In genomic region chr12:81077329-81077685, GRCh38 we compare ENCODE assay signal across 10 cellular contexts. TPM values are rescaled to one million over a fixed set of nuclear protein-coding genes. Genes with fewer than 3 reads are reported as not detected.
A peak's percentile ranks its signal among the peaks of the same experiment; 100 is the strongest.
DNase-seq lines count a peak whose midpoint lies in the region; ATAC-seq and TF ChIP-seq lines count a peak whose summit lies in the region.
"Had no signal": no experiment of that assay in that cellular context is flagged by ENCODE, and none has a peak within 500 bp of the region (broad histone marks: within the 10 kb centered on the region; RNA-seq: fewer than 3 reads in every experiment).

No MANE protein-coding gene starts in this region.

- peak overlapping the region; percentile 24; the same call in 1 of the 2 replicates for H3K27ac ChIP-seq in HUES64 (ENCODE audit: low read depth, low read length)
- H3K27ac ChIP-seq in dorsolateral prefrontal cortex, result peak overlapping the region in 18 of 59 donors; percentile 42 to 86 (median 68)
- peak overlapping the region; percentile 40 for H3K27ac ChIP-seq in layer of hippocampus (ENCODE audit: low read depth, low read length)
- H3K27ac ChIP-seq in suprapubic skin, result peak overlapping the region; percentile 78

- CTCF ChIA-PET in activated CD4-positive, alpha-beta T cell treated with anti-CD3 and anti-CD28 coated beads, Interleukin-2, amount 10 ng/mL, durations not matched to agents 7 days and 5 days (lab: Charles Lee), result no interaction called here

- H3K4me1 Mint-ChIP-seq in activated CD4-positive, alpha-beta T cell treated with anti-CD3 and anti-CD28 coated beads, Interleukin-2, amount 10 ng/mL, durations not matched to agents 7 days and 5 days, result no peaks in the 10 kb centered on the region

- H3K36me3 ChIP-seq in HUES64 (ENCODE audit: insufficient read depth, low read length), result no peaks in the 10 kb centered on the region
- no peaks in the 10 kb centered on the region for H3K36me3 ChIP-seq in suprapubic skin

- no peak for ATAC-seq in GM19463 (IDR thresholded peaks at IDR 0.05; ENCODE audit: unreplicated experiment)
- ATAC-seq in HG03354 (IDR thresholded peaks at IDR 0.05; ENCODE audit: poor library complexity, severe bottlenecking, unreplicated experiment), result no peak
- ATAC-seq: GM12878 had no signal

- no peak overlapping the region for H3K27ac Mint-ChIP-seq in activated CD4-positive, alpha-beta T cell treated with anti-CD3 and anti-CD28 coated beads, Interleukin-2, amount 10 ng/mL, durations not matched to agents 7 days and 5 days

- TF ChIP-seq EP300 in suprapubic skin (IDR thresholded peaks at IDR 0.05), result no peak

- H3K9me3 ChIP-seq in HUES64 (ENCODE audit: insufficient read depth, low read depth, low read length), result no peaks in the 10 kb centered on the region
- no peaks in the 10 kb centered on the region for H3K9me3 ChIP-seq in suprapubic skin

- POLR2A ChIA-PET in activated CD4-positive, alpha-beta T cell treated with anti-CD3 and anti-CD28 coated beads, Interleukin-2, amount 10 ng/mL, durations not matched to agents 7 days and 5 days (lab: Charles Lee), result no interaction called here

- TF ChIP-seq CTCF in dorsolateral prefrontal cortex (IDR thresholded peaks at IDR 0.05 in 54 of 56, conservative IDR thresholded peaks at IDR 0.05 in 2 of 56; ENCODE audit: low read depth in 1 of 56, partially characterized antibody in 56 of 56), result no peak
- no peak for TF ChIP-seq CTCF in suprapubic skin (IDR thresholded peaks at IDR 0.05)

- H3K36me3 Mint-ChIP-seq in activated CD4-positive, alpha-beta T cell treated with anti-CD3 and anti-CD28 coated beads, Interleukin-2, amount 10 ng/mL, durations not matched to agents 7 days and 5 days (ENCODE audit: low read depth), result no peaks in the 10 kb centered on the region

- intact Hi-C loops in dorsolateral prefrontal cortex (cut with DNase I), result no loop called here

- peaks cover 3% of the 10 kb centered on the region for H3K27me3 Mint-ChIP-seq in activated CD4-positive, alpha-beta T cell treated with anti-CD3 and anti-CD28 coated beads, Interleukin-2, amount 10 ng/mL, durations not matched to agents 7 days and 5 days

- peak overlapping the region; percentile 64 for H3K9ac ChIP-seq in HUES64 (ENCODE audit: low read depth, low read length)

- peaks cover 37% of the 10 kb centered on the region for H3K4me1 ChIP-seq in HUES64 (ENCODE audit: insufficient read depth, low read length)
- H3K4me1 ChIP-seq in suprapubic skin, result peaks cover 9% of the 10 kb centered on the region

- WGBS in HUES64, result under 1% methylated on average over 6 of the region's 6 CpGs
- WGBS in suprapubic skin, result 26% methylated on average over 6 of the region's 6 CpGs

- H3K9me3 Mint-ChIP-seq in activated CD4-positive, alpha-beta T cell treated with anti-CD3 and anti-CD28 coated beads, Interleukin-2, amount 10 ng/mL, durations not matched to agents 7 days and 5 days, result no peaks in the 10 kb centered on the region

- no peak for DNase-seq in dorsolateral prefrontal cortex
- no peak for DNase-seq in suprapubic skin (ENCODE audit: low spot score in 2 of 2)
- DNase-seq in activated CD4-positive, alpha-beta T cell treated with anti-CD3 and anti-CD28 coated beads, Interleukin-2, amount 10 ng/mL, durations not matched to agents 7 days and 5 days, result no peak
- DNase-seq in T-helper 9 cell, result no peak

- no peaks in the 10 kb centered on the region for H3K27me3 ChIP-seq in HUES64 (ENCODE audit: insufficient read depth, low read length)
- peaks cover 0 to 28% (median 13%) of the 10 kb centered on the region in 45 donors for H3K27me3 ChIP-seq in dorsolateral prefrontal cortex
- H3K27me3 ChIP-seq in layer of hippocampus (ENCODE audit: control insufficient read depth, insufficient read depth, low read length), result no peaks in the 10 kb centered on the region
- peaks cover 7% of the 10 kb centered on the region for H3K27me3 ChIP-seq in suprapubic skin

- no peak for TF ChIP-seq POLR2A in suprapubic skin (IDR thresholded peaks at IDR 0.05)

- peak overlapping the region; percentile 88 for H3K4me3 ChIP-seq in HUES64 (ENCODE audit: low read length)
- peak overlapping the region; percentile 27 to 75 (median 58) for H3K4me3 ChIP-seq in dorsolateral prefrontal cortex
- peak overlapping the region; percentile 62 for H3K4me3 ChIP-seq in suprapubic skin
- H3K4me3 ChIP-seq: GM12878 had no signal

- no peak overlapping the region for H3K4me3 Mint-ChIP-seq in activated CD4-positive, alpha-beta T cell treated with anti-CD3 and anti-CD28 coated beads, Interleukin-2, amount 10 ng/mL, durations not matched to agents 7 days and 5 days

RNA-seq across cellular contexts. Expression of gene ACSS3, which starts 0.6 kb away (rescaled TPM):
- 11.7 TPM for polyA plus RNA-seq in HUES64 (2013, experiment 1 of 2)
- polyA plus RNA-seq in HUES64 (2013, experiment 2 of 2), result 12.4 TPM
- total RNA-seq in dorsolateral prefrontal cortex (10 to 100 TPM in 119 of 120 experiments, 1 to 10 TPM in 1; 9.7 to 50.1 (median 21.6) TPM), suprapubic skin (10 to 100 TPM in 1 of 4 donors, 1 to 10 TPM in 3; 4.0 to 10.4 (median 6.2) TPM)
- total RNA-seq in activated CD4-positive, alpha-beta T cell treated with anti-CD3 and anti-CD28 coated beads, Interleukin-2, amount 10 ng/mL, durations not matched to agents 7 days and 5 days, result not detected
- total RNA-seq: SK-MEL-5 had no signal
- polyA plus RNA-seq: GM12878 had no signal

Comparison
In these comparisons a context has a peak if more than half of its experiments do, and no peak if none do; other contexts are left out.
1. RNA of gene ACSS3, which starts 0.6 kb away (total RNA-seq): 9.7 to 50.1 TPM in dorsolateral prefrontal cortex and 4.0 to 10.4 TPM in suprapubic skin; not detected in activated CD4-positive, alpha-beta T cell treated with anti-CD3 and anti-CD28 coated beads, Interleukin-2, amount 10 ng/mL, durations not matched to agents 7 days and 5 days; every median in the first group is over 4 times any median in the second.
2. Peak in every context shown above with its lines, with median percentiles within 50 percentile points of each other: H3K4me3 ChIP-seq.